Comparison of ENCODE assay signal across 27 cellular contexts in the genomic region with DNA sequence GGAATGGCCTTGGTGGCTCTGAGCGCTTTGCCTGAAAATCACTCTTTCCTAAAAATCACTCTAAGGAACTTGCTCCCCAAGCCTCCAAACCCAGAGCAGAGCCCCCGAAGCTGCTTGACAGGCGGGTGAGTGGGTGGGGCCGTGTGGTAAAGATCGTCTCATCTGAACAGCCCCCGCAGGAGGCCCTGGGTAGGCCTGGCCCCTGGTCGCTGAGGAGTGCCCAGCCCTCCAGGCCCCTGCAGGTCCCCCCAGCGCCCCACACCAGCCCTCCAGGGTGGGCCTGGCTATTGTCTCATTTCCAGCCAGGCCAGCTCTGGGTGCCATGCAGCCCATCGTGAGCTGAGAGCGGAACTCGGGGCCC. TPM values are rescaled to one million over a fixed set of nuclear protein-coding genes. Genes with fewer than 3 reads are reported as not detected.
DNase-seq lines count a peak whose midpoint lies in the region; ATAC-seq, FAIRE-seq and TF ChIP-seq lines count a peak whose summit lies in the region.
"Had no signal": no experiment of that assay in that cellular context is flagged by ENCODE, and none has a peak within 500 bp of the region (broad histone marks: within the 10 kb centered on the region; RNA-seq: fewer than 3 reads in every experiment).

No MANE protein-coding gene starts in this region.

- POLR2A ChIA-PET in GM12878 (lab: Charles Lee) = interaction anchor here (1.2 to 1.5 kb wide), 2 partner anchors 10 to 19 kb away, joined by 3 to 4 read pairs; no protein-coding TSS in a partner anchor

- CTCF ChIA-PET in GM12878 (lab: Yijun Ruan, JAX) = interaction anchor here (1.1 kb wide), 1 partner anchor 9 kb away, joined by 3 read pairs; no protein-coding TSS in a partner anchor

- H3K4me3 ChIP-seq in MG63 = peak overlapping the region; percentile 70
- H3K4me3 ChIP-seq in GM12878 = peak overlapping the region; percentile 83
- no peak overlapping the region for H3K4me3 ChIP-seq in trophoblast cell (ENCODE audit: low read depth, low read length)
- H3K4me3 ChIP-seq in aorta (ENCODE audit: low read length in 2 of 2) = no peak overlapping the region
- H3K4me3 ChIP-seq: HAP-1, mucosa of descending colon, pancreas, tibial artery had no signal

- H3K4me1 ChIP-seq in GM12878 (ENCODE audit: control insufficient read depth, insufficient read depth, low read length) = peaks cover 4% of the 10 kb centered on the region; the same call in 1 of the 2 replicates
- peaks cover 26 to 31% of the 10 kb centered on the region in 2 experiments for H3K4me1 ChIP-seq in trophoblast cell (ENCODE audit: control insufficient read depth in 1 of 2, insufficient read depth in 2 of 2, low read length in 2 of 2)
- H3K4me1 ChIP-seq in aorta (ENCODE audit: control insufficient read depth in 1 of 2, insufficient read depth in 2 of 2, low read length in 2 of 2) = no peaks in the 10 kb centered on the region

- peaks cover 16% of the 10 kb centered on the region for H3K79me2 ChIP-seq in GM12878 (ENCODE audit: control insufficient read depth, insufficient read depth, low read length)
- H3K79me2 ChIP-seq in trophoblast cell (ENCODE audit: control insufficient read depth, insufficient read depth, low read length, poor library complexity) = peaks cover 4% of the 10 kb centered on the region

- peaks cover 31% of the 10 kb centered on the region for H3K79me1 ChIP-seq in trophoblast cell (ENCODE audit: low read length)

- no peak for FAIRE-seq in GM12878 (lab: Jason Lieb, UNC)
- FAIRE-seq: frontal cortex, pancreas had no signal

- H3K27ac ChIP-seq in GM12878 (ENCODE audit: control insufficient read depth, insufficient read depth) = peak overlapping the region; percentile 87
- H3K27ac ChIP-seq in trophoblast cell (ENCODE audit: low read depth, low read length) = no peak overlapping the region
- H3K27ac ChIP-seq in aorta (ENCODE audit: low read depth in 1 of 2, low read length in 2 of 2) = no peak overlapping the region
- H3K27ac ChIP-seq: pancreas, tibial artery had no signal

- ATAC-seq in activated naive CD8-positive, alpha-beta T cell treated with anti-CD3 and anti-CD28 coated beads, Interleukin-2, amount 50 U/mL, for 24 hours = no peak
- ATAC-seq in GM12878 = peak; percentile 52
- no peak for ATAC-seq in aorta (ENCODE audit: low FRiP score)
- ATAC-seq: mucosa of descending colon, pancreas had no signal

- H3K36me3 ChIP-seq in MG63 = no peaks in the 10 kb centered on the region
- no peaks in the 10 kb centered on the region for H3K36me3 ChIP-seq in GM12878 (ENCODE audit: control insufficient read depth in 2 of 2, insufficient read depth in 2 of 2, low read length in 1 of 2)
- H3K36me3 ChIP-seq in trophoblast cell (ENCODE audit: control insufficient read depth in 1 of 2, insufficient read depth in 2 of 2, low read length in 2 of 2) = no peaks in the 10 kb centered on the region
- no peaks in the 10 kb centered on the region for H3K36me3 ChIP-seq in aorta (ENCODE audit: control insufficient read depth in 1 of 2, insufficient read depth in 2 of 2, low read length in 1 of 2)
- H3K36me3 ChIP-seq: BE2C, HAP-1, pancreas, tibial artery had no signal

- H4K20me1 ChIP-seq in GM12878 (ENCODE audit: control insufficient read depth, insufficient read depth) = no peaks in the 10 kb centered on the region

- H2BK12ac ChIP-seq in trophoblast cell (ENCODE audit: low read length) = no peak overlapping the region

- H2AFZ ChIP-seq in GM12878 (ENCODE audit: control insufficient read depth, low read depth, low read length) = no peak overlapping the region
- no peak overlapping the region for H2AFZ ChIP-seq in trophoblast cell (ENCODE audit: insufficient read depth, low read length, poor library complexity)

- no peak for TF ChIP-seq POLR2A in GM12878 (IDR thresholded peaks at IDR 0.05; ENCODE audit: low read depth, low read length)

- peak overlapping the region; percentile 37 for H3K4me3 Mint-ChIP-seq in activated naive CD8-positive, alpha-beta T cell treated with anti-CD3 and anti-CD28 coated beads for 36 hours
- no peak overlapping the region for H3K4me3 Mint-ChIP-seq in activated naive CD8-positive, alpha-beta T cell treated with anti-CD3 and anti-CD28 coated beads, Interleukin-2, amount 50 U/mL, for 24 hours
- H3K4me3 Mint-ChIP-seq in osteocyte (ENCODE audit: unreplicated experiment) = no peak overlapping the region
- H3K4me3 Mint-ChIP-seq: brain; nephron progenitor cell; T-helper 2 cell treated with Interferon-gamma antibody and Interleukin-4, amounts not matched to agents 5 μg/mL and 100 μg/mL, for 36 hours had no signal

- no peak for TF ChIP-seq EP300 in GM12878 (IDR thresholded peaks at IDR 0.05; ENCODE audit: borderline replicate concordance in 1 of 2, control insufficient read depth in 1 of 2, low read depth in 2 of 2, low read length in 2 of 2)

- H2BK5ac ChIP-seq in trophoblast cell (ENCODE audit: low read depth, low read length, poor library complexity) = no peak overlapping the region

- H3K27me3 Mint-ChIP-seq in activated naive CD8-positive, alpha-beta T cell treated with anti-CD3 and anti-CD28 coated beads for 36 hours = no peaks in the 10 kb centered on the region
- H3K27me3 Mint-ChIP-seq in activated naive CD8-positive, alpha-beta T cell treated with anti-CD3 and anti-CD28 coated beads, Interleukin-2, amount 50 U/mL, for 24 hours = no peaks in the 10 kb centered on the region
- no peaks in the 10 kb centered on the region for H3K27me3 Mint-ChIP-seq in osteocyte (ENCODE audit: unreplicated experiment)
- H3K27me3 Mint-ChIP-seq: brain had no signal

- H3K9me3 ChIP-seq in MG63 (no peaks in the 10 kb centered on the region), GM12878 (replicated peaks; ENCODE audit: control insufficient read depth, insufficient read depth, low read length) (no peaks in the 10 kb centered on the region), trophoblast cell (ENCODE audit: insufficient read depth, low read depth, low read length) (no peaks in the 10 kb centered on the region), aorta (ENCODE audit: control insufficient read depth, low read length) (no peaks in the 10 kb centered on the region)
- H3K9me3 ChIP-seq: BE2C, mucosa of descending colon, pancreas, tibial artery had no signal

- TF ChIP-seq CTCF in GM12878 (IDR thresholded peaks at IDR 0.05 in 2 of 3, conservative IDR thresholded peaks at IDR 0.05 in 1 of 3; ENCODE audit: control insufficient read depth in 2 of 3, extremely low read depth in 1 of 3, insufficient read depth in 1 of 3, low read depth in 3 of 3, low read length in 3 of 3) (no peak), osteocyte (IDR thresholded peaks at IDR 0.05) (no peak)

- H3K4ac ChIP-seq in trophoblast cell (ENCODE audit: low read depth, low read length) = no peak overlapping the region

- H3K9ac ChIP-seq in GM12878 (ENCODE audit: control insufficient read depth, insufficient read depth, low read length) (peak overlapping the region; percentile 88), trophoblast cell (ENCODE audit: low read length) (no peak overlapping the region)

- intact Hi-C loops in GM12878 (cut with micrococcal nuclease; ENCODE audit: unreplicated experiment) = no loop called here
- intact Hi-C loops in aorta (cut with DNase I) = no loop called here

- SMC1A ChIA-PET in GM12878 (lab: Charles Lee; ENCODE audit: uncharacterized antibody, unreplicated experiment) = no interaction called here

- H3K23ac ChIP-seq in trophoblast cell (ENCODE audit: low read length) = no peak overlapping the region

- H3K18ac ChIP-seq in trophoblast cell (ENCODE audit: low read length) = no peak overlapping the region

- no peak for TF ChIP-seq RAD21 in GM12878 (IDR thresholded peaks at IDR 0.05; ENCODE audit: insufficient read depth, low read depth, low read length)

- H4K12ac ChIP-seq in trophoblast cell (ENCODE audit: low read depth, low read length) = no peak overlapping the region

- RAD21 ChIA-PET in GM12878 (lab: Charles Lee; ENCODE audit: unreplicated experiment) = no interaction called here

- H3K4me2 ChIP-seq in GM12878 (ENCODE audit: control insufficient read depth, insufficient read depth) (peak overlapping the region; percentile 58), trophoblast cell (ENCODE audit: low read length) (no peak overlapping the region)

- peaks cover 3% of the 10 kb centered on the region for H3K9me3 Mint-ChIP-seq in activated naive CD8-positive, alpha-beta T cell treated with anti-CD3 and anti-CD28 coated beads for 36 hours
- H3K9me3 Mint-ChIP-seq in activated naive CD8-positive, alpha-beta T cell treated with anti-CD3 and anti-CD28 coated beads, Interleukin-2, amount 50 U/mL, for 24 hours = no peaks in the 10 kb centered on the region
- no peaks in the 10 kb centered on the region for H3K9me3 Mint-ChIP-seq in osteocyte (ENCODE audit: unreplicated experiment)

- no peaks in the 10 kb centered on the region for H3K27me3 ChIP-seq in MG63
- H3K27me3 ChIP-seq in GM12878 (replicated peaks in 1 of 2; ENCODE audit: control insufficient read depth in 2 of 2, insufficient read depth in 2 of 2, low read length in 1 of 2) = no peaks in the 10 kb centered on the region
- H3K27me3 ChIP-seq in trophoblast cell (ENCODE audit: insufficient read depth, low read length) = no peaks in the 10 kb centered on the region
- H3K27me3 ChIP-seq in aorta (ENCODE audit: control insufficient read depth in 1 of 2, insufficient read depth in 2 of 2, low read length in 1 of 2) = no peaks in the 10 kb centered on the region
- H3K27me3 ChIP-seq: BE2C, pancreas, tibial artery had no signal

- H3K36me3 Mint-ChIP-seq in activated naive CD8-positive, alpha-beta T cell treated with anti-CD3 and anti-CD28 coated beads for 36 hours = peaks cover 3% of the 10 kb centered on the region
- H3K36me3 Mint-ChIP-seq in activated naive CD8-positive, alpha-beta T cell treated with anti-CD3 and anti-CD28 coated beads, Interleukin-2, amount 50 U/mL, for 24 hours (ENCODE audit: low read depth) = no peaks in the 10 kb centered on the region
- H3K36me3 Mint-ChIP-seq in osteocyte (ENCODE audit: unreplicated experiment) = no peaks in the 10 kb centered on the region
- H3K36me3 Mint-ChIP-seq: brain had no signal

- peak overlapping the region; percentile 49 for H3K14ac ChIP-seq in trophoblast cell (ENCODE audit: low read length)

- 18% methylated on average over 11 of the region's 11 CpGs for WGBS in GM12878 (ENCODE audit: insufficient coverage, insufficient replicate concordance, low lambda C conversion rate, missing lambda C conversion rate)
- WGBS in trophoblast cell (ENCODE audit: extremely low coverage, insufficient coverage, insufficient read length) = no CpG with 5 or more reads among the region's 11 CpGs
- WGBS in aorta, 2 donors = 90 to 93% methylated on average over 11 of the region's 11 CpGs

- H3K27ac Mint-ChIP-seq in activated naive CD8-positive, alpha-beta T cell treated with anti-CD3 and anti-CD28 coated beads for 36 hours = no peak overlapping the region
- no peak overlapping the region for H3K27ac Mint-ChIP-seq in activated naive CD8-positive, alpha-beta T cell treated with anti-CD3 and anti-CD28 coated beads, Interleukin-2, amount 50 U/mL, for 24 hours
- no peak overlapping the region for H3K27ac Mint-ChIP-seq in osteocyte (ENCODE audit: unreplicated experiment)
- H3K27ac Mint-ChIP-seq: brain, nephron progenitor cell had no signal

- H4K91ac ChIP-seq in trophoblast cell (ENCODE audit: low read depth, low read length) = peak overlapping the region; percentile 71

- peak overlapping the region; percentile 64 for H2AK5ac ChIP-seq in trophoblast cell (ENCODE audit: low read length)

- in situ Hi-C loops in GM12878 (cut with MboI) = no loop called here

- no TSS peak for BruUV-seq in GM12878 (replicated peaks; lab: Mats Ljungman, UMichigan)

- H2BK120ac ChIP-seq in trophoblast cell (ENCODE audit: insufficient read depth, low read length, poor library complexity) = peak overlapping the region; percentile 65

- DNase-seq in activated naive CD8-positive, alpha-beta T cell treated with anti-CD3 and anti-CD28 coated beads for 36 hours = no peak
- no peak for DNase-seq in activated naive CD8-positive, alpha-beta T cell treated with anti-CD3 and anti-CD28 coated beads, Interleukin-2, amount 50 U/mL, for 24 hours
- DNase-seq in MG63 = no peak
- DNase-seq in GM12878 (ENCODE audit: low read depth, low spot score) = no peak
- DNase-seq in trophoblast cell = no peak
- DNase-seq in osteocyte (ENCODE audit: extremely low spot score, unreplicated experiment) = no peak
- DNase-seq in aorta = no peak
- no peak for DNase-seq in MV-4-11 (lab: John Stamatoyannopoulos, UW)
- DNase-seq: ACHN; activated CD4-positive, alpha-beta T cell treated with anti-CD3 and anti-CD28 coated beads for 48 hours; activated T-cell treated with anti-CD3 and anti-CD28 coated beads, Interleukin-2, amount 50 U/mL, for 48 hours; BE2C; NCI-H1417 treated with DMSO at 0.1 percent for 48 hours; NCI-H2081; NCI-H524 treated with DMSO at 0.1 percent for 48 hours; nephron progenitor cell; NK-92 treated with Interleukin-12 subunit alpha and Interleukin-12 subunit beta, amount 100 ng/mL, for 24 hours; retina; SHP77 treated with DMSO at 0.1 percent for 48 hours; stimulated activated CD4-positive, alpha-beta T cell treated with anti-CD3 and anti-CD28 coated beads, Interleukin-1b, Interleukin-23, amount 100 ng/mL, for 48 hours; tibial artery had no signal

- no peak overlapping the region for H4K8ac ChIP-seq in trophoblast cell (ENCODE audit: low read depth, low read length)

- peaks cover 7% of the 10 kb centered on the region for H3K4me1 Mint-ChIP-seq in activated naive CD8-positive, alpha-beta T cell treated with anti-CD3 and anti-CD28 coated beads for 36 hours
- peaks cover 12% of the 10 kb centered on the region for H3K4me1 Mint-ChIP-seq in activated naive CD8-positive, alpha-beta T cell treated with anti-CD3 and anti-CD28 coated beads, Interleukin-2, amount 50 U/mL, for 24 hours
- peaks cover 6% of the 10 kb centered on the region for H3K4me1 Mint-ChIP-seq in osteocyte (ENCODE audit: unreplicated experiment)

RNA-seq across cellular contexts. Expression of a gene that starts 17.2 kb away (rescaled TPM):
- 100 to 1,000 TPM; 134 to 137 TPM for total RNA-seq in activated naive CD8-positive, alpha-beta T cell treated with anti-CD3 and anti-CD28 coated beads for 36 hours
- total RNA-seq in MG63 (2014; rRNA removed; shearing (Covaris generic); ENCODE audit: low replicate concordance) = 29.3 and 37.1 TPM in 2 replicates
- 27.8 and 36.0 TPM in 2 replicates for total RNA-seq in GM12878 (2013; cell fraction: nucleolus; rRNA removed)
- total RNA-seq in GM12878 (2014; rRNA removed) = 44.7 and 51.8 TPM in 2 replicates
- 11.0 and 11.9 TPM in 2 replicates for total RNA-seq in GM12878 (2014; rRNA removed; fragmentation: Illumina TruSeq; extraction: Trizol)
- 59.5 and 60.8 TPM in 2 replicates for total RNA-seq in GM12878 (2021)
- 6.5 TPM for polyA plus RNA-seq in GM12878 (2011; ENCODE audit: low read depth)
- 8.6 and 12.4 TPM in 2 replicates for polyA plus RNA-seq in GM12878 (2011; rRNA removed)
- 31.3 and 38.2 TPM in 2 replicates for polyA plus RNA-seq in GM12878 (2011; cell fraction: cytosol; rRNA removed)
- 84.4 and 94.5 TPM in 2 replicates for polyA plus RNA-seq in GM12878 (2011; cell fraction: nucleus; rRNA removed)
- polyA plus RNA-seq in GM12878 (2012) = 30.9 and 46.0 TPM in 2 replicates
- 2.2 and 6.2 TPM in 2 replicates for polyA plus RNA-seq in GM12878 (2014; fragmentation: Illumina TruSeq; extraction: Trizol)
- polyA plus RNA-seq in GM12878 (2014; fragmentation: Nextera tagmentation; extraction: Ambion mirVana) = 1 to 10 TPM in 1 of 2 experiments, under 1 TPM in 1; 0.31 to 1.5 TPM
- 57.0 and 57.8 TPM in 2 replicates for polyA plus RNA-seq in GM12878 (2014; rRNA removed)
- polyA plus RNA-seq in GM12878 (2016; fragmentation: Nextera tagmentation; extraction: Ambion mirVana) = 10 to 100 TPM; 12.4 to 34.3 TPM
- 3.9 and 14.1 TPM in 2 replicates for polyA minus RNA-seq in GM12878 (2011; rRNA and poly(A)+ RNA removed)
- polyA minus RNA-seq in GM12878 (2011; cell fraction: cytosol; rRNA and poly(A)+ RNA removed) = 14.2 and 18.4 TPM in 2 replicates
- 22.6 and 39.2 TPM in 2 replicates for polyA minus RNA-seq in GM12878 (2011; cell fraction: nucleus; rRNA and poly(A)+ RNA removed)
- polyA plus RNA-seq in trophoblast cell (2013) = 66.6 and 72.8 TPM in 2 replicates
- 18.6 TPM in 2 replicates for total RNA-seq in osteocyte
- total RNA-seq in aorta = 10 to 100 TPM; 41.4 to 74.9 TPM
- polyA plus RNA-seq in aorta = 10 to 100 TPM; 11.0 to 16.0 TPM

RNA-seq across cellular contexts. Expression of a gene that starts 25.0 kb away (rescaled TPM):
- 10 to 100 TPM; 32.6 to 34.8 TPM for total RNA-seq in activated naive CD8-positive, alpha-beta T cell treated with anti-CD3 and anti-CD28 coated beads for 36 hours
- 41.8 and 71.8 TPM in 2 replicates for total RNA-seq in MG63 (2014; rRNA removed; shearing (Covaris generic); ENCODE audit: low replicate concordance)
- 19.9 and 22.8 TPM in 2 replicates for total RNA-seq in GM12878 (2013; cell fraction: nucleolus; rRNA removed)
- 37.9 and 49.5 TPM in 2 replicates for total RNA-seq in GM12878 (2014; rRNA removed)
- 16.1 and 16.5 TPM in 2 replicates for total RNA-seq in GM12878 (2014; rRNA removed; fragmentation: Illumina TruSeq; extraction: Trizol)
- total RNA-seq in GM12878 (2021) = 40.6 and 48.1 TPM in 2 replicates
- polyA plus RNA-seq in GM12878 (2011; ENCODE audit: low read depth) = 17.3 TPM
- 8.4 and 14.0 TPM in 2 replicates for polyA plus RNA-seq in GM12878 (2011; rRNA removed)
- 22.4 and 29.3 TPM in 2 replicates for polyA plus RNA-seq in GM12878 (2011; cell fraction: cytosol; rRNA removed)
- polyA plus RNA-seq in GM12878 (2011; cell fraction: nucleus; rRNA removed) = 40.8 and 53.1 TPM in 2 replicates
- polyA plus RNA-seq in GM12878 (2012) = 33.5 and 34.5 TPM in 2 replicates
- 3.2 and 11.9 TPM in 2 replicates for polyA plus RNA-seq in GM12878 (2014; fragmentation: Illumina TruSeq; extraction: Trizol)
- polyA plus RNA-seq in GM12878 (2014; fragmentation: Nextera tagmentation; extraction: Ambion mirVana) = 10 to 100 TPM in 1 of 2 experiments, 1 to 10 TPM in 1; 9.4 to 15.0 TPM
- polyA plus RNA-seq in GM12878 (2014; rRNA removed) = 35.7 and 45.0 TPM in 2 replicates
- 100 to 1,000 TPM in 1 of 2 experiments, 10 to 100 TPM in 1; 97.0 to 111 TPM for polyA plus RNA-seq in GM12878 (2016; fragmentation: Nextera tagmentation; extraction: Ambion mirVana)
- 5.8 and 7.4 TPM in 2 replicates for polyA minus RNA-seq in GM12878 (2011; rRNA and poly(A)+ RNA removed)
- polyA minus RNA-seq in GM12878 (2011; cell fraction: cytosol; rRNA and poly(A)+ RNA removed) = 5.6 TPM in 2 replicates
- 5.1 and 8.7 TPM in 2 replicates for polyA minus RNA-seq in GM12878 (2011; cell fraction: nucleus; rRNA and poly(A)+ RNA removed)
- 42.2 and 46.8 TPM in 2 replicates for polyA plus RNA-seq in trophoblast cell (2013)
- total RNA-seq in osteocyte = 54.9 and 55.5 TPM in 2 replicates
- 10 to 100 TPM; 31.2 to 41.6 TPM for total RNA-seq in aorta
- 10 to 100 TPM; 12.6 to 43.5 TPM for polyA plus RNA-seq in aorta

RNA-seq across cellular contexts. Expression of a gene that starts 25.1 kb away (rescaled TPM):
- 10 to 100 TPM; 14.5 to 15.2 TPM for total RNA-seq in activated naive CD8-positive, alpha-beta T cell treated with anti-CD3 and anti-CD28 coated beads for 36 hours
- 14.1 and 34.2 TPM in 2 replicates for total RNA-seq in MG63 (2014; rRNA removed; shearing (Covaris generic); ENCODE audit: low replicate concordance)
- total RNA-seq in GM12878 (2013; cell fraction: nucleolus; rRNA removed) = 43.7 and 49.4 TPM in 2 replicates
- total RNA-seq in GM12878 (2014; rRNA removed) (9.8 and 10.5 TPM in 2 replicates), GM12878 (2014; rRNA removed; fragmentation: Illumina TruSeq; extraction: Trizol) (3.3 and 3.7 TPM in 2 replicates), GM12878 (2021) (15.8 and 16.6 TPM in 2 replicates), osteocyte (27.1 and 27.9 TPM in 2 replicates), aorta (10 to 100 TPM; 13.7 to 18.7 TPM)
- 4.7 TPM for polyA plus RNA-seq in GM12878 (2011; ENCODE audit: low read depth)
- polyA plus RNA-seq in GM12878 (2011; rRNA removed) (2.2 and 5.2 TPM in 2 replicates), GM12878 (2014; fragmentation: Illumina TruSeq; extraction: Trizol) (0.79 and 4.3 TPM in 2 replicates), GM12878 (2014; fragmentation: Nextera tagmentation; extraction: Ambion mirVana) (under 1 TPM; 0.22 to 0.37 TPM), GM12878 (2014; rRNA removed) (8.0 and 9.7 TPM in 2 replicates), GM12878 (2016; fragmentation: Nextera tagmentation; extraction: Ambion mirVana) (10 to 100 TPM; 17.9 to 23.4 TPM), aorta (10 to 100 TPM in 1 of 2 donors, 1 to 10 TPM in 1; 3.0 to 13.4 TPM)
- polyA plus RNA-seq in GM12878 (2011; cell fraction: cytosol; rRNA removed) = 7.2 and 10.1 TPM in 2 replicates
- polyA plus RNA-seq in GM12878 (2011; cell fraction: nucleus; rRNA removed) = 18.2 and 19.7 TPM in 2 replicates
- 12.4 and 15.1 TPM in 2 replicates for polyA plus RNA-seq in GM12878 (2012)
- polyA minus RNA-seq in GM12878 (2011; rRNA and poly(A)+ RNA removed) = 6.0 and 20.6 TPM in 2 replicates
- 3.6 and 4.7 TPM in 2 replicates for polyA minus RNA-seq in GM12878 (2011; cell fraction: cytosol; rRNA and poly(A)+ RNA removed)
- 3.4 and 4.7 TPM in 2 replicates for polyA minus RNA-seq in GM12878 (2011; cell fraction: nucleus; rRNA and poly(A)+ RNA removed)
- polyA plus RNA-seq in trophoblast cell (2013) = 22.3 and 22.8 TPM in 2 replicates

Comparison
In these comparisons a context has a peak if more than half of its experiments do, and no peak if none do; other contexts are left out.
1. H3K4me3 ChIP-seq: peak in MG63 (single experiment) and GM12878 (single experiment); none in trophoblast cell (single experiment) and aorta (0 of 2).